ENCODE assay signal across 8 cellular contexts in the genomic region with DNA sequence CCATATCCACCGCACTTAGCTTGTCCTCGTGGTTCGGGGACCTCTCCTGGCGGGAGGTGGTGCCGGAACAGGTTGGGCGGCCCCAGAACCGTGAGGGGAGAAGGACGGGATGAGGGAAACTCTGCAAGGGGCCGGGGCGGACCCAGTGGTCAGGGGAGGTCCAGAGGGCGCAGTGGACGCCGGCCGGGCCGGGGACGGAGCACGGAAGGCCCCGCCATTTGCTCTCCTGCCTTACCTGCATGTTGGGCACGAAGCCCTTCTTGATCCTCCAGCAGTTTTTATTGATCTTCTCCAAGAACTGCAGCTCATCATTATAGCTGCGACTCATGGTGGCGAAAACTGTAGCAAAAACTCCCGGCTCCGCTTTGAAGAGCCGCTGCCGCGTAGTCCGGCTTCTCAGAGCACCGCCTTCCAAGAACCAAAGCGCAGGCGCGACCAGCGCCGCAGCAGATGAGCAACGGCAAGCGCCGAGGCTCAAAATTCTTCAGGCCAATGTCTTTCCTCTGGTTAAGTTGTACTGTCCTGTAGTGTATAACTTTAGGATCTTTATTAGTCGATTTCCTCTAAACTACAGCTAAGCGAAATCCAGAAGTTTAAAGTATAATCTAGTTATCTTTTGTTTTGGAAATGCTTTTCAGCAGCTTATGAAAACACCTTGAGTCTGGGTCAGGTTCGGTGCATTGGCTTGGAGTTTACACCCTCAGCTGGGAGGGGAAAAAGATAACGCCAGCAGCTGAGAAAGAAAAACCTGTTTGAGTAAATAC. TPM values are rescaled to one million over a fixed set of nuclear protein-coding genes. Genes with fewer than 3 reads are reported as not detected.
DNase-seq lines count a peak whose midpoint lies in the region; ATAC-seq, FAIRE-seq and TF ChIP-seq lines count a peak whose summit lies in the region.

A gene (minus strand): TSS at position 419 of the 764 bp plus-strand sequence. CDS start 91 bp downstream, at position 328.

- dilution Hi-C loops in keratinocyte (cut with MboI; ENCODE audit: extremely low pct_ligation_motif_present, low sequenced_read_pairs) = no loop called here

- H3K4me1 ChIP-seq in keratinocyte (ENCODE audit: control insufficient read depth, extremely low read depth, insufficient read depth, low read length) = peaks cover 25% of the 10 kb centered on the region

- H3K4me3 ChIP-seq in choroid plexus epithelial cell (ENCODE audit: low read depth, low read length) = peak within 1 kb of the TSS; percentile 92
- H3K4me3 ChIP-seq in keratinocyte (ENCODE audit: control insufficient read depth in 2 of 3, extremely low read depth in 1 of 3, insufficient read depth in 2 of 3, low read depth in 1 of 3, low read length in 3 of 3) = peak within 1 kb of the TSS; percentile 96 to 99 (median 98)

- DNase-seq in NCI-H524 (lab: John Stamatoyannopoulos, UW) (peak; percentile 83 to 91), choroid plexus epithelial cell (ENCODE audit: low read depth) (peak; percentile 97), keratinocyte (ENCODE audit: low read depth, low spot score) (peak; percentile 52)
- DNase-seq in activated CD4-positive, alpha-beta T cell treated with anti-CD3 and anti-CD28 coated beads for 4 hours = peak; percentile 89 to 94
- DNase-seq in stimulated activated CD4-positive, alpha-beta T cell treated with anti-CD3 and anti-CD28 coated beads, Interleukin-12 subunit alpha, Interleukin-12 subunit beta, amount 100 ng/mL, for 4 hours = peak; percentile 95

- peak within 1 kb of the TSS; percentile 97 for H3K4me2 ChIP-seq in keratinocyte (ENCODE audit: control insufficient read depth, extremely low read depth, insufficient read depth, low read depth, low read length)

- peak within 1 kb of the TSS; percentile 72 for H2AFZ ChIP-seq in keratinocyte (ENCODE audit: control insufficient read depth, low read length)

- FAIRE-seq in keratinocyte (lab: Jason Lieb, UNC) = peak; percentile 86

- H4K20me1 ChIP-seq in keratinocyte (ENCODE audit: control insufficient read depth, extremely low read depth, insufficient read depth, low read length) = no peaks in the 10 kb centered on the region

- H3K79me2 ChIP-seq in keratinocyte (ENCODE audit: control insufficient read depth, insufficient read depth, low read length) = peaks cover 43% of the 10 kb centered on the region

- no peaks in the 10 kb centered on the region for H3K27me3 ChIP-seq in keratinocyte (ENCODE audit: control insufficient read depth, extremely low read depth, insufficient read depth, low read length)

- TF ChIP-seq CTCF in choroid plexus epithelial cell (conservative IDR thresholded peaks at IDR 0.05; ENCODE audit: low read depth, low read length) (no peak), keratinocyte (optimal IDR thresholded peaks at IDR 0.05 in 1 of 3, IDR thresholded peaks at IDR 0.05 in 1 of 3, conservative IDR thresholded peaks at IDR 0.05 in 1 of 3; ENCODE audit: extremely low read depth in 1 of 3, insufficient read depth in 2 of 3, low read length in 3 of 3) (no peak)

- peak within 1 kb of the TSS; percentile 96 for H3K9ac ChIP-seq in keratinocyte (ENCODE audit: control insufficient read depth, extremely low read depth, insufficient read depth, low read length)

- peaks cover 2% of the 10 kb centered on the region for H3K9me1 ChIP-seq in keratinocyte (ENCODE audit: control insufficient read depth, extremely low read depth, insufficient read depth, low read length)

- ATAC-seq in GM18502 (IDR thresholded peaks at IDR 0.05; ENCODE audit: poor library complexity, unreplicated experiment) (peak; percentile 48), HG03135 (IDR thresholded peaks at IDR 0.05; ENCODE audit: unreplicated experiment) (peak; percentile 62), HG03342 (IDR thresholded peaks at IDR 0.05; ENCODE audit: unreplicated experiment) (no peak)

- H3K36me3 ChIP-seq in keratinocyte (ENCODE audit: control insufficient read depth in 2 of 2, extremely low read depth in 1 of 2, insufficient read depth in 2 of 2, low read length in 2 of 2) = peaks cover 13 to 16% of the 10 kb centered on the region in 2 experiments

- H3K9me3 ChIP-seq in keratinocyte (ENCODE audit: control insufficient read depth, low read depth, low read length) = no peaks in the 10 kb centered on the region

- H3K27ac ChIP-seq in keratinocyte (ENCODE audit: control insufficient read depth, insufficient read depth, low read length) = peak within 1 kb of the TSS; percentile 96

RNA-seq across cellular contexts. Expression of the gene that starts here (rescaled TPM):
- polyA plus RNA-seq in keratinocyte = 117 to 143 TPM (median 122 TPM) in 3 replicates
- polyA plus RNA-seq in keratinocyte (2011; ENCODE audit: low read depth) = 35.7 TPM
- polyA plus RNA-seq in keratinocyte (2011; cell fraction: cytosol; rRNA removed) = 90.2 and 104 TPM in 2 replicates
- polyA plus RNA-seq in keratinocyte (2011; cell fraction: nucleus; rRNA removed) = 120 and 163 TPM in 2 replicates
- 77.7 and 83.0 TPM in 2 replicates for polyA plus RNA-seq in keratinocyte (2012; ENCODE audit: low replicate concordance)
- 60.8 to 113 TPM (median 77.1 TPM) in 3 replicates for polyA minus RNA-seq in keratinocyte
- polyA minus RNA-seq in keratinocyte (2011; cell fraction: cytosol; rRNA and poly(A)+ RNA removed) = 38.9 TPM
- polyA minus RNA-seq in keratinocyte (2011; cell fraction: nucleus; rRNA and poly(A)+ RNA removed) = 31.8 and 50.7 TPM in 2 replicates
